In genomic region chr16:68470461-68471150, GRCh38 we compare ENCODE assay signal across 8 cellular contexts. TPM values are rescaled to one million over a fixed set of nuclear protein-coding genes. Genes with fewer than 3 reads are reported as not detected.
DNase-seq lines count a peak whose midpoint lies in the region; ATAC-seq and TF ChIP-seq lines count a peak whose summit lies in the region.

No MANE protein-coding gene starts in this region.

- no peaks in the 10 kb centered on the region for H3K36me3 ChIP-seq in A673 (ENCODE audit: insufficient read depth, low read length, poor library complexity, severe bottlenecking)

- no peak overlapping the region for H3K4me3 ChIP-seq in A673 (ENCODE audit: low read depth, low read length, poor library complexity, severe bottlenecking)

- H3K27me3 ChIP-seq in A673 (replicated peaks; ENCODE audit: insufficient read depth, low read depth, low read length, poor library complexity) = peaks cover 5% of the 10 kb centered on the region

- no peak for TF ChIP-seq CTCF in A673 (conservative IDR thresholded peaks at IDR 0.05; ENCODE audit: low read depth, low read length)

- ATAC-seq in GM19455 (IDR thresholded peaks at IDR 0.05; ENCODE audit: unreplicated experiment) (peak; percentile 84), HG03460 (IDR thresholded peaks at IDR 0.05; ENCODE audit: unreplicated experiment) (peak; percentile 86)
- ATAC-seq in activated T-helper 17 cell treated with anti-CD3 and anti-CD28 coated beads, Interleukin-2, amount 50 U/mL, for 72 hours (replicated peaks) = peak; percentile 28

- no TSS peak for BruUV-seq in A673 (replicated peaks; lab: Mats Ljungman, UMichigan)

- peak; percentile 44 for TF ChIP-seq POLR2A in GM10847 (IDR thresholded peaks at IDR 0.05; ENCODE audit: extremely low read depth, insufficient read length)

- POLR2A ChIA-PET in A673 (lab: Charles Lee; ENCODE audit: low non-redundant PET) = no interaction called here

- no peaks in the 10 kb centered on the region for H3K36me3 Mint-ChIP-seq in activated T-helper 17 cell treated with anti-CD3 and anti-CD28 coated beads, Interleukin-2, amount 50 U/mL, for 72 hours (ENCODE audit: low read depth)

- no peaks in the 10 kb centered on the region for H3K27me3 Mint-ChIP-seq in activated T-helper 17 cell treated with anti-CD3 and anti-CD28 coated beads, Interleukin-2, amount 50 U/mL, for 72 hours

- H3K27ac ChIP-seq in A673 (ENCODE audit: low read depth, low read length, poor library complexity, severe bottlenecking) = no peak overlapping the region

- H3K9me3 ChIP-seq in A673 (ENCODE audit: low read depth, low read length, poor library complexity, severe bottlenecking) = no peaks in the 10 kb centered on the region

- DNase-seq in midbrain (lab: John Stamatoyannopoulos, UW) (peak; percentile 42), A673 (ENCODE audit: low spot score) (no peak), GM03348 (ENCODE audit: low spot score) (no peak), NCI-H146 treated with DMSO at 0.1 percent for 48 hours (lab: John Stamatoyannopoulos, UW; ENCODE audit: unreplicated experiment) (no peak)

- peak overlapping the region; percentile 79 for H3K27ac Mint-ChIP-seq in activated T-helper 17 cell treated with anti-CD3 and anti-CD28 coated beads, Interleukin-2, amount 50 U/mL, for 72 hours

- no peaks in the 10 kb centered on the region for H3K4me1 ChIP-seq in A673 (ENCODE audit: insufficient read depth, low read length, poor library complexity, severe bottlenecking)

- H3K9me3 Mint-ChIP-seq in activated T-helper 17 cell treated with anti-CD3 and anti-CD28 coated beads, Interleukin-2, amount 50 U/mL, for 72 hours = no peaks in the 10 kb centered on the region

- H3K4me1 Mint-ChIP-seq in activated T-helper 17 cell treated with anti-CD3 and anti-CD28 coated beads, Interleukin-2, amount 50 U/mL, for 72 hours = peaks cover 12% of the 10 kb centered on the region

- CTCF ChIA-PET in A673 (lab: Charles Lee) = no interaction called here

- intact Hi-C loops in A673 (cut with micrococcal nuclease; ENCODE audit: unreplicated experiment) = no loop called here

- H3K4me3 Mint-ChIP-seq in activated T-helper 17 cell treated with anti-CD3 and anti-CD28 coated beads, Interleukin-2, amount 50 U/mL, for 72 hours = peak overlapping the region; percentile 81

RNA-seq across cellular contexts. Expression of gene SMPD3, which starts 22.3 kb away (rescaled TPM):
- total RNA-seq in activated T-helper 17 cell treated with anti-CD3 and anti-CD28 coated beads, Interleukin-2, amount 50 U/mL, for 72 hours = under 1 TPM; 0.19 to 0.45 TPM
- total RNA-seq in A673 (2021) = 0.17 and 0.70 TPM in 2 replicates

Comparison
In these comparisons a context has a peak if more than half of its experiments do, and no peak if none do; other contexts are left out.
1. ATAC-seq: peak in every context shown above with its lines; median percentile 86 in HG03460; 84 in GM19455; 28 in activated T-helper 17 cell treated with anti-CD3 and anti-CD28 coated beads, Interleukin-2, amount 50 U/mL, for 72 hours.